Comparison of ENCODE assay signal across 9 cellular contexts in genomic region chr7:82044497-82045080, GRCh38.
DNase-seq lines count a peak whose midpoint lies in the region; ATAC-seq and TF ChIP-seq lines count a peak whose summit lies in the region.
"Had no signal": no experiment of that assay in that cellular context is flagged by ENCODE, and none has a peak within 500 bp of the region (broad histone marks: within the 10 kb centered on the region; RNA-seq: fewer than 3 reads in every experiment).

No MANE protein-coding gene starts in this region.

- H3K4me1 ChIP-seq in upper lobe of right lung, result no peaks in the 10 kb centered on the region

- no peaks in the 10 kb centered on the region for H3K4me1 Mint-ChIP-seq in activated naive CD4-positive, alpha-beta T cell treated with anti-CD3 and anti-CD28 coated beads for 36 hours (ENCODE audit: low read depth)
- H3K4me1 Mint-ChIP-seq: activated naive CD8-positive, alpha-beta T cell treated with anti-CD3 and anti-CD28 coated beads, Interleukin-2, amount 10 ng/mL, durations not matched to agents 7 days and 5 days had no signal

- H3K4me3 Mint-ChIP-seq in activated naive CD4-positive, alpha-beta T cell treated with anti-CD3 and anti-CD28 coated beads for 36 hours, result no peak overlapping the region
- H3K4me3 Mint-ChIP-seq: activated naive CD8-positive, alpha-beta T cell treated with anti-CD3 and anti-CD28 coated beads, Interleukin-2, amount 10 ng/mL, durations not matched to agents 7 days and 5 days had no signal

- H3K27ac ChIP-seq in upper lobe of right lung, result no peak overlapping the region

- no peaks in the 10 kb centered on the region for H3K27me3 ChIP-seq in upper lobe of right lung

- intact Hi-C loops in activated naive CD4-positive, alpha-beta T cell treated with anti-CD3 and anti-CD28 coated beads for 36 hours (cut with micrococcal nuclease), result loop anchor here (1.0 to 10.0 kb wide), 6 partner anchors 190 to 682 kb away; no protein-coding TSS in a partner anchor
- intact Hi-C loops in upper lobe of right lung (cut with DNase I), result no loop called here

- CTCF ChIA-PET in activated naive CD4-positive, alpha-beta T cell treated with anti-CD3 and anti-CD28 coated beads for 36 hours (lab: Charles Lee), result no interaction called here

- H3K27ac Mint-ChIP-seq in activated naive CD4-positive, alpha-beta T cell treated with anti-CD3 and anti-CD28 coated beads for 36 hours, result no peak overlapping the region
- no peak overlapping the region for H3K27ac Mint-ChIP-seq in activated naive CD4-positive, alpha-beta T cell treated with anti-CD3 and anti-CD28 coated beads, Interleukin-2, amount 50 U/mL, for 72 hours
- H3K27ac Mint-ChIP-seq: activated naive CD8-positive, alpha-beta T cell treated with anti-CD3 and anti-CD28 coated beads, Interleukin-2, amount 10 ng/mL, durations not matched to agents 7 days and 5 days had no signal

- H3K36me3 Mint-ChIP-seq in activated naive CD4-positive, alpha-beta T cell treated with anti-CD3 and anti-CD28 coated beads for 36 hours (ENCODE audit: low read depth), result no peaks in the 10 kb centered on the region
- no peaks in the 10 kb centered on the region for H3K36me3 Mint-ChIP-seq in activated naive CD4-positive, alpha-beta T cell treated with anti-CD3 and anti-CD28 coated beads, Interleukin-2, amount 50 U/mL, for 72 hours
- H3K36me3 Mint-ChIP-seq: activated naive CD8-positive, alpha-beta T cell treated with anti-CD3 and anti-CD28 coated beads, Interleukin-2, amount 10 ng/mL, durations not matched to agents 7 days and 5 days had no signal

- no peaks in the 10 kb centered on the region for H3K36me3 ChIP-seq in upper lobe of right lung

- no peaks in the 10 kb centered on the region for H3K9me3 Mint-ChIP-seq in activated naive CD4-positive, alpha-beta T cell treated with anti-CD3 and anti-CD28 coated beads for 36 hours
- no peaks in the 10 kb centered on the region for H3K9me3 Mint-ChIP-seq in activated naive CD4-positive, alpha-beta T cell treated with anti-CD3 and anti-CD28 coated beads, Interleukin-2, amount 50 U/mL, for 72 hours
- H3K9me3 Mint-ChIP-seq: activated naive CD8-positive, alpha-beta T cell treated with anti-CD3 and anti-CD28 coated beads, Interleukin-2, amount 10 ng/mL, durations not matched to agents 7 days and 5 days had no signal

- H3K9me3 ChIP-seq in upper lobe of right lung, result no peaks in the 10 kb centered on the region

- TF ChIP-seq CTCF in upper lobe of right lung (IDR thresholded peaks at IDR 0.05), result peak; percentile 76

- ATAC-seq in activated naive CD4-positive, alpha-beta T cell treated with anti-CD3 and anti-CD28 coated beads, Interleukin-2, amount 50 U/mL, for 72 hours, result no peak
- ATAC-seq in HG03066 (IDR thresholded peaks at IDR 0.05; ENCODE audit: low read depth, unreplicated experiment), result peak; percentile 67
- peak; percentile 37 for ATAC-seq in upper lobe of right lung
- no peak for ATAC-seq in GM21825 (IDR thresholded peaks at IDR 0.05; ENCODE audit: unreplicated experiment)

- no peak overlapping the region for H3K4me3 ChIP-seq in upper lobe of right lung

- peak; percentile 46 for DNase-seq in activated naive CD4-positive, alpha-beta T cell treated with anti-CD3 and anti-CD28 coated beads for 36 hours
- no peak for DNase-seq in activated naive CD4-positive, alpha-beta T cell treated with anti-CD3 and anti-CD28 coated beads, Interleukin-2, amount 50 U/mL, for 72 hours (ENCODE audit: low spot score in 2 of 2)
- peak; percentile 70 for DNase-seq in NCI-H2171 treated with DMSO at 0.1 percent for 48 hours (lab: John Stamatoyannopoulos, UW)
- DNase-seq in amniotic epithelial cell (ENCODE audit: low read depth), result peak; percentile 46
- peak; percentile 62 for DNase-seq in iris pigment epithelial cell (ENCODE audit: low read depth)
- DNase-seq in upper lobe of right lung, result no peak
- DNase-seq: activated naive CD8-positive, alpha-beta T cell treated with anti-CD3 and anti-CD28 coated beads, Interleukin-2, amount 10 ng/mL, durations not matched to agents 7 days and 5 days had no signal

- no peaks in the 10 kb centered on the region for H3K27me3 Mint-ChIP-seq in activated naive CD4-positive, alpha-beta T cell treated with anti-CD3 and anti-CD28 coated beads for 36 hours (ENCODE audit: low read depth)
- H3K27me3 Mint-ChIP-seq: activated naive CD8-positive, alpha-beta T cell treated with anti-CD3 and anti-CD28 coated beads, Interleukin-2, amount 10 ng/mL, durations not matched to agents 7 days and 5 days had no signal

Comparison
In these comparisons a context has a peak if more than half of its experiments do, and no peak if none do; other contexts are left out.
1. DNase-seq: peak in activated naive CD4-positive, alpha-beta T cell treated with anti-CD3 and anti-CD28 coated beads for 36 hours (single experiment), NCI-H2171 treated with DMSO at 0.1 percent for 48 hours (single experiment), amniotic epithelial cell (single experiment) and iris pigment epithelial cell (single experiment); none in activated naive CD4-positive, alpha-beta T cell treated with anti-CD3 and anti-CD28 coated beads, Interleukin-2, amount 50 U/mL, for 72 hours (0 of 2) and upper lobe of right lung (single experiment).
2. ATAC-seq: peak in HG03066 (single experiment) and upper lobe of right lung (single experiment); none in activated naive CD4-positive, alpha-beta T cell treated with anti-CD3 and anti-CD28 coated beads, Interleukin-2, amount 50 U/mL, for 72 hours (0 of 2) and GM21825 (single experiment).